Comparison of ENCODE assay signal across 17 cellular contexts in the genomic region with DNA sequence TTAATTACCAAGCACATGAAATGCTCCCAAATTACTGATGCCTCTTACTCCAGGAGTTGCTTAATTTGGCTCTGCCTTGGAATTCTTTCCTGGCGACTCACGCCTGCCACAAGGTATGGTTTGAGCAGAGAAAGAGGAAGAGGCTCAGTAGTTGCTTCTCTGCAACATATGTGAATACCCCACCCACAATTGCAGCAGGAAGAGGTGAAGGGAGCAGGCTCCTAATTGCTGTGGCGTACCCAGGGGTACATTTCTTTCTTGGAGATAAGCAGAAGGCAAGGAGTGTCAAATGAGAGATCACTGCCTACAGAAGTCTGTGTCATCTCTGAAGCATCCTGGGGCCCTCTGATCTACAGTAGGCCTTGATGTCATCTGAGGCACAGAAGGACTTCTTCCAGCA. TPM values are rescaled to one million over a fixed set of nuclear protein-coding genes. Genes with fewer than 3 reads are reported as not detected.
DNase-seq lines count a peak whose midpoint lies in the region; ATAC-seq, FAIRE-seq and TF ChIP-seq lines count a peak whose summit lies in the region.
"Had no signal": no experiment of that assay in that cellular context is flagged by ENCODE, and none has a peak within 500 bp of the region (broad histone marks: within the 10 kb centered on the region; RNA-seq: fewer than 3 reads in every experiment).

No MANE protein-coding gene starts in this region.

- H4K20me1 ChIP-seq in K562 (replicated peaks; ENCODE audit: control insufficient read depth, insufficient read depth, low read length), result no peaks in the 10 kb centered on the region
- H4K20me1 ChIP-seq in neural progenitor cell (ENCODE audit: low read depth), result no peaks in the 10 kb centered on the region
- H4K20me1 ChIP-seq in H9 (ENCODE audit: control insufficient read depth, insufficient read depth, insufficient read length), result no peaks in the 10 kb centered on the region

- H3K27ac ChIP-seq in K562 (ENCODE audit: extremely low read depth, low read depth, low read length) (no peak overlapping the region), neural progenitor cell (no peak overlapping the region), substantia nigra (ENCODE audit: low read depth, low read length, poor library complexity, severe bottlenecking) (no peak overlapping the region), H9 (ENCODE audit: insufficient read length, low read depth, low read length) (no peak overlapping the region)
- H3K27ac ChIP-seq: KMS-11, ovary, SJCRH30, thoracic aorta had no signal

- H3T11ph ChIP-seq in H9 (ENCODE audit: low read length), result no peak overlapping the region

- no peak for TF ChIP-seq EP300 in K562 (IDR thresholded peaks at IDR 0.05; ENCODE audit: low read length)

- no peaks in the 10 kb centered on the region for H3K23me2 ChIP-seq in H9 (ENCODE audit: insufficient read length, low read depth, low read length, poor library complexity, severe bottlenecking)

- H2BK15ac ChIP-seq in H9 (ENCODE audit: low read depth, low read length), result no peak overlapping the region

- H2BK12ac ChIP-seq in H9 (ENCODE audit: insufficient read length, low read depth, low read length), result no peak overlapping the region

- no peak overlapping the region for H3K27ac Mint-ChIP-seq in neural progenitor cell
- no peak overlapping the region for H3K27ac Mint-ChIP-seq in H9

- no peak overlapping the region for H3K4ac ChIP-seq in H9 (ENCODE audit: low read depth, low read length)

- H2BK20ac ChIP-seq in H9 (ENCODE audit: low read depth, low read length, poor library complexity, severe bottlenecking), result no peak overlapping the region

- FAIRE-seq in K562 (lab: Jason Lieb, UNC), result no peak
- FAIRE-seq: GM12891 had no signal

- no peak overlapping the region for H2BK120ac ChIP-seq in H9 (ENCODE audit: low read depth, low read length, poor library complexity, severe bottlenecking)

- H4K8ac ChIP-seq in H9 (replicated peaks; ENCODE audit: insufficient read length, low read depth, low read length), result no peak overlapping the region

- H2BK5ac ChIP-seq in H9 (ENCODE audit: insufficient read length, low read length), result no peak overlapping the region

- H3K4me2 ChIP-seq in K562 (ENCODE audit: insufficient read depth, low read length) (no peak overlapping the region), neural progenitor cell (no peak overlapping the region), H9 (ENCODE audit: insufficient read depth, insufficient read length, low read length) (no peak overlapping the region)
- H3K4me2 ChIP-seq: KMS-11 had no signal

- H3K4me1 Mint-ChIP-seq in neural progenitor cell (peaks cover 4% of the 10 kb centered on the region), H9 (peaks cover 14 to 20% of the 10 kb centered on the region in 2 experiments)
- H3K4me1 Mint-ChIP-seq: central memory CD8-positive, alpha-beta T cell had no signal

- H2AK5ac ChIP-seq in H9 (ENCODE audit: insufficient read length, low read length), result no peak overlapping the region

- H3K4me3 ChIP-seq in AG10803 (ENCODE audit: low read length), result no peak overlapping the region
- H3K4me3 ChIP-seq in K562, result no peak overlapping the region
- H3K4me3 ChIP-seq in neural progenitor cell, result no peak overlapping the region
- H3K4me3 ChIP-seq: ovary, SJCRH30, thoracic aorta had no signal

- no peak overlapping the region for H4K5ac ChIP-seq in H9 (ENCODE audit: insufficient read length, low read depth, low read length)

- no peak overlapping the region for H3K14ac ChIP-seq in H9 (ENCODE audit: insufficient read depth, low read length)

- no peak for TF ChIP-seq POLR2A in K562 (conservative IDR thresholded peaks at IDR 0.05)

- H3K36me3 Mint-ChIP-seq in neural progenitor cell, result no peaks in the 10 kb centered on the region
- no peaks in the 10 kb centered on the region for H3K36me3 Mint-ChIP-seq in H9 (ENCODE audit: insufficient read depth in 1 of 3, low read depth in 3 of 3)

- no peak for TF ChIP-seq RAD21 in K562 (CRISPR knock-in tag; conservative IDR thresholded peaks at IDR 0.05 in 1 of 2, IDR thresholded peaks at IDR 0.05 in 1 of 2)

- H3K9me1 ChIP-seq in K562 (ENCODE audit: control insufficient read depth, insufficient read depth, low read length), result no peaks in the 10 kb centered on the region

- no peak overlapping the region for H3K4me3 Mint-ChIP-seq in neural progenitor cell
- H3K4me3 Mint-ChIP-seq in H9, result no peak overlapping the region
- H3K4me3 Mint-ChIP-seq: central memory CD8-positive, alpha-beta T cell had no signal

- no peak overlapping the region for H3K56ac ChIP-seq in H9 (ENCODE audit: insufficient read length, low read depth, low read length)

- CTCF ChIA-PET in K562 (lab: Yijun Ruan, JAX; ENCODE audit: low intra/inter-chr PET ratio), result no interaction called here

- H3K9ac ChIP-seq in K562 (ENCODE audit: insufficient read depth in 1 of 2, low read depth in 2 of 2, low read length in 2 of 2) (no peak overlapping the region), neural progenitor cell (no peak overlapping the region), H9 (ENCODE audit: extremely low read depth, insufficient read length, low read length) (no peak overlapping the region)
- H3K9ac ChIP-seq: KMS-11 had no signal

- DNase-seq in AG10803 (ENCODE audit: low read depth) (peak; percentile 79), LoVo (ENCODE audit: low spot score) (peak; percentile 34), K562 (ENCODE audit: extremely low read depth in 1 of 4, low spot score in 3 of 4) (peak in 2 of 4 experiments; percentile 31 to 41), kidney tubule cell (ENCODE audit: low spot score) (peak; percentile 70), neural progenitor cell (ENCODE audit: low spot score) (no peak), posterior vena cava (ENCODE audit: low spot score) (no peak), substantia nigra (lab: John Stamatoyannopoulos, UW) (no peak), H9 (no peak)
- DNase-seq: activated naive CD4-positive, alpha-beta T cell; DMS79; NCI-H187 treated with DMSO at 0.1 percent for 48 hours had no signal

- 6% methylated on average over 3 of the region's 3 CpGs for WGBS in K562 (ENCODE audit: insufficient coverage, low coverage, missing lambda C conversion rate)
- no CpG with 5 or more reads among the region's 3 CpGs for WGBS in H9 (ENCODE audit: extremely low coverage, insufficient read length, low lambda C conversion rate)

- BruUV-seq in K562 (replicated peaks; lab: Mats Ljungman, UMichigan), result no TSS peak

- H3K9me3 ChIP-seq in K562 (replicated peaks; ENCODE audit: control insufficient read depth, insufficient read depth, low read depth, low read length) (no peaks in the 10 kb centered on the region), neural progenitor cell (ENCODE audit: low read depth) (no peaks in the 10 kb centered on the region), H9 (ENCODE audit: control insufficient read depth, low read depth, low read length) (no peaks in the 10 kb centered on the region)
- H3K9me3 ChIP-seq: ovary, SJCRH30, thoracic aorta had no signal

- no peaks in the 10 kb centered on the region for H3F3A ChIP-seq in neural progenitor cell (ENCODE audit: low read depth)

- POLR2A ChIA-PET in K562 (lab: Yijun Ruan, JAX), result no interaction called here

- H3K9me3 Mint-ChIP-seq in neural progenitor cell (peaks cover 3% of the 10 kb centered on the region), H9 (no peaks in the 10 kb centered on the region)
- H3K9me3 Mint-ChIP-seq: central memory CD8-positive, alpha-beta T cell had no signal

- in situ Hi-C loops in K562 (cut with MboI), result loop anchor here (10.0 kb wide), 2 partner anchors 479 to 1451 kb away; no protein-coding TSS in a partner anchor

- ATAC-seq in K562, result peak; percentile 32; the same call in 1 of the 3 replicates

- H4K91ac ChIP-seq in H9 (ENCODE audit: insufficient read length, low read depth, low read length), result no peak overlapping the region

- H2AFZ ChIP-seq in K562 (ENCODE audit: low read depth, low read length), result 0 out of 2 replicates have a peak overlapping the region, but pooled peaks have one; percentile 27
- no peak overlapping the region for H2AFZ ChIP-seq in neural progenitor cell (replicated peaks)
- no peak overlapping the region for H2AFZ ChIP-seq in H9 (ENCODE audit: low read length)

- H3K36me3 ChIP-seq in K562 (ENCODE audit: control insufficient read depth, insufficient read depth, low read length) (no peaks in the 10 kb centered on the region), neural progenitor cell (no peaks in the 10 kb centered on the region)
- H3K36me3 ChIP-seq: ovary, SJCRH30, thoracic aorta had no signal

- H3K27me3 ChIP-seq in K562 (ENCODE audit: control insufficient read depth in 2 of 2, insufficient read depth in 2 of 2, low read length in 2 of 2) (no peaks in the 10 kb centered on the region), neural progenitor cell (no peaks in the 10 kb centered on the region), H9 (ENCODE audit: insufficient read depth, low read length) (no peaks in the 10 kb centered on the region)
- H3K27me3 ChIP-seq: ovary, SJCRH30 had no signal

- H3K79me1 ChIP-seq in H9 (ENCODE audit: insufficient read depth, low read depth, low read length, poor library complexity, severe bottlenecking), result no peaks in the 10 kb centered on the region

- H3K79me2 ChIP-seq in K562 (ENCODE audit: control insufficient read depth, insufficient read depth, low read length) (no peaks in the 10 kb centered on the region), neural progenitor cell (ENCODE audit: low read depth) (no peaks in the 10 kb centered on the region), H9 (ENCODE audit: insufficient read depth, low read length) (no peaks in the 10 kb centered on the region)

- no peak overlapping the region for H3K23ac ChIP-seq in H9 (ENCODE audit: insufficient read length, low read depth, low read length)

- intact Hi-C loops in K562 (cut with micrococcal nuclease) (no loop called here), posterior vena cava (cut with DNase I) (loop anchor here in 1 of 2 donors (5.0 kb wide), 1 partner anchor 1217 kb away; the partner anchor contains the start of gene CADM1)

- H3K27me3 Mint-ChIP-seq in neural progenitor cell (ENCODE audit: insufficient read depth, low read depth) (no peaks in the 10 kb centered on the region), H9 (ENCODE audit: low read depth) (no peaks in the 10 kb centered on the region)

- H3K4me1 ChIP-seq in K562 (replicated peaks in 1 of 2; ENCODE audit: control insufficient read depth in 2 of 2, insufficient read depth in 2 of 2, low read length in 2 of 2), result peaks cover 0 to 4% of the 10 kb centered on the region in 2 experiments; a peak in 2 of 5 replicates
- peaks cover 16% of the 10 kb centered on the region for H3K4me1 ChIP-seq in neural progenitor cell
- no peaks in the 10 kb centered on the region; the same call in 1 of the 2 replicates for H3K4me1 ChIP-seq in H9 (ENCODE audit: insufficient read depth, low read length)

- no peak overlapping the region for H3K18ac ChIP-seq in H9 (ENCODE audit: insufficient read length, low read depth, low read length)

- TF ChIP-seq CTCF in AG10803 (conservative IDR thresholded peaks at IDR 0.05; ENCODE audit: low read length) (no peak), K562 (IDR thresholded peaks at IDR 0.05 in 2 of 3, conservative IDR thresholded peaks at IDR 0.05 in 1 of 3; ENCODE audit: insufficient read depth in 2 of 3, low read depth in 1 of 3, low read length in 3 of 3) (no peak), neural progenitor cell (IDR thresholded peaks at IDR 0.05) (no peak), H9 (conservative IDR thresholded peaks at IDR 0.05) (no peak)

RNA-seq across cellular contexts. Expression of gene NNMT, which starts 10.6 kb away (rescaled TPM):
- total RNA-seq in K562 (2011; cell fraction: chromatin; rRNA removed; ENCODE audit: low replicate concordance), result 3.2 and 5.0 TPM in 2 replicates
- total RNA-seq in K562 (2011; cell fraction: nucleolus; rRNA removed), result 3.2 and 4.3 TPM in 2 replicates
- 4.2 and 6.6 TPM in 2 replicates for total RNA-seq in K562 (2011; cell fraction: nucleoplasm; rRNA removed)
- total RNA-seq in K562 (2014; rRNA removed), result 14.3 and 14.6 TPM in 2 replicates
- 9.3 and 11.0 TPM in 2 replicates for total RNA-seq in K562 (2014; rRNA removed; fragmentation: Illumina TruSeq; extraction: Trizol)
- 8.6 and 9.5 TPM in 2 replicates for total RNA-seq in K562 (2015; rRNA removed; fragmentation: Illumina TruSeq; extraction: Trizol)
- total RNA-seq in K562 (2021), result 11.2 and 11.7 TPM in 2 replicates
- 9.8 and 15.0 TPM in 2 replicates for polyA plus RNA-seq in K562 (2011; rRNA removed)
- 10.1 and 17.6 TPM in 2 replicates for polyA plus RNA-seq in K562 (2011; cell fraction: cytosol; rRNA removed)
- 3.7 and 4.5 TPM in 2 replicates for polyA plus RNA-seq in K562 (2011; cell fraction: nucleus; rRNA removed)
- 15.0 and 55.5 TPM in 2 replicates for polyA plus RNA-seq in K562 (2012)
- polyA plus RNA-seq in K562 (2014; fragmentation: Illumina TruSeq; extraction: Trizol), result 6.1 and 9.1 TPM in 2 replicates
- polyA plus RNA-seq in K562 (2014; fragmentation: Nextera tagmentation; extraction: Ambion mirVana), result 10 to 100 TPM; 10.0 to 13.4 TPM
- polyA plus RNA-seq in K562 (2014; rRNA removed), result 9.0 and 11.5 TPM in 2 replicates
- 6.1 and 8.8 TPM in 2 replicates for polyA minus RNA-seq in K562 (2011; rRNA and poly(A)+ RNA removed)
- polyA minus RNA-seq in K562 (2011; cell fraction: cytosol; rRNA and poly(A)+ RNA removed), result 9.4 and 10.8 TPM in 2 replicates
- polyA minus RNA-seq in K562 (2011; cell fraction: nucleus; rRNA and poly(A)+ RNA removed), result 3.8 and 6.2 TPM in 2 replicates
- 1.7 TPM in 1 of 2 replicates, not detected in the other for total RNA-seq in neural progenitor cell (ENCODE audit: low replicate concordance)
- 100 to 1,000 TPM; 631 to 647 TPM for total RNA-seq in posterior vena cava
- total RNA-seq in H9 (2021), result not detected in 2 replicates

Comparison
In these comparisons a context has a peak if more than half of its experiments do, and no peak if none do; other contexts are left out.
1. DNase-seq: peak in AG10803 (single experiment), LoVo (single experiment) and kidney tubule cell (single experiment); none in neural progenitor cell (single experiment), posterior vena cava (single experiment), substantia nigra (0 of 49) and H9 (single experiment).
2. RNA of gene NNMT, which starts 10.6 kb away (total RNA-seq): 631 to 647 TPM in posterior vena cava; 3.2 to 14.6 TPM in K562, 1.7 TPM in neural progenitor cell and not detected in H9; every median in the first group is over 10 times any median in the second.